13 cellular contexts compared by ENCODE assay signal in genomic region chr2:241724259-241724974, GRCh38. TPM values are rescaled to one million over a fixed set of nuclear protein-coding genes. Genes with fewer than 3 reads are reported as not detected.
DNase-seq lines count a peak whose midpoint lies in the region; ATAC-seq and TF ChIP-seq lines count a peak whose summit lies in the region.
"Had no signal": no experiment of that assay in that cellular context is flagged by ENCODE, and none has a peak within 500 bp of the region (broad histone marks: within the 10 kb centered on the region; RNA-seq: fewer than 3 reads in every experiment).

No MANE protein-coding gene starts in this region.

- H3K9me3 Mint-ChIP-seq in activated CD4-positive, alpha-beta T cell treated with anti-CD3 and anti-CD28 coated beads, Interleukin-2, amount 10 ng/mL, durations not matched to agents 7 days and 5 days, result peaks cover 11% of the 10 kb centered on the region
- no peaks in the 10 kb centered on the region for H3K9me3 Mint-ChIP-seq in activated T-helper 17 cell treated with anti-CD3 and anti-CD28 coated beads, Interleukin-2, amount 50 U/mL, for 72 hours

- H3K27ac ChIP-seq in HEK293 (ENCODE audit: extremely low read depth, low read depth, low read length) (no peak overlapping the region), lower lobe of right lung (no peak overlapping the region)

- no peaks in the 10 kb centered on the region for H3K4me1 Mint-ChIP-seq in activated CD4-positive, alpha-beta T cell treated with anti-CD3 and anti-CD28 coated beads, Interleukin-2, amount 10 ng/mL, durations not matched to agents 7 days and 5 days
- H3K4me1 Mint-ChIP-seq in activated T-helper 17 cell treated with anti-CD3 and anti-CD28 coated beads, Interleukin-2, amount 50 U/mL, for 72 hours, result no peaks in the 10 kb centered on the region

- CTCF ChIA-PET in activated CD4-positive, alpha-beta T cell treated with anti-CD3 and anti-CD28 coated beads, Interleukin-2, amount 10 ng/mL, durations not matched to agents 7 days and 5 days (lab: Charles Lee), result no interaction called here
- CTCF ChIA-PET in HEK293 (lab: Yijun Ruan, JAX), result interaction anchor here (0.6 to 1.2 kb wide), 5 partner anchors 9 to 154 kb away, joined by 3 to 7 read pairs (median 3); no protein-coding TSS in a partner anchor

- H3K27me3 ChIP-seq in lower lobe of right lung (ENCODE audit: low read depth), result no peaks in the 10 kb centered on the region

- POLR2A ChIA-PET in activated CD4-positive, alpha-beta T cell treated with anti-CD3 and anti-CD28 coated beads, Interleukin-2, amount 10 ng/mL, durations not matched to agents 7 days and 5 days (lab: Charles Lee), result no interaction called here
- POLR2A ChIA-PET in HEK293 (lab: Yijun Ruan, JAX), result no interaction called here

- DNase-seq in activated CD4-positive, alpha-beta T cell treated with anti-CD3 and anti-CD28 coated beads for 48 hours, result peak; percentile 37
- no peak for DNase-seq in activated CD4-positive, alpha-beta T cell treated with anti-CD3 and anti-CD28 coated beads, Interleukin-2, amount 10 ng/mL, durations not matched to agents 7 days and 5 days
- DNase-seq in lower lobe of right lung (no peak), NCI-H510A treated with DMSO at 0.1 percent for 48 hours (lab: John Stamatoyannopoulos, UW) (no peak)
- DNase-seq: midbrain, NCI-H187 had no signal

- no peaks in the 10 kb centered on the region for H3K4me1 ChIP-seq in HEK293 (ENCODE audit: control insufficient read depth, insufficient read depth, low read length)
- H3K4me1 ChIP-seq in lower lobe of right lung, result no peaks in the 10 kb centered on the region

- peaks cover 43% of the 10 kb centered on the region for H3K36me3 Mint-ChIP-seq in activated CD4-positive, alpha-beta T cell treated with anti-CD3 and anti-CD28 coated beads, Interleukin-2, amount 10 ng/mL, durations not matched to agents 7 days and 5 days (ENCODE audit: low read depth)
- peaks cover 43% of the 10 kb centered on the region for H3K36me3 Mint-ChIP-seq in activated T-helper 17 cell treated with anti-CD3 and anti-CD28 coated beads, Interleukin-2, amount 50 U/mL, for 72 hours (ENCODE audit: low read depth)

- no peaks in the 10 kb centered on the region for H3K27me3 Mint-ChIP-seq in activated CD4-positive, alpha-beta T cell treated with anti-CD3 and anti-CD28 coated beads, Interleukin-2, amount 10 ng/mL, durations not matched to agents 7 days and 5 days
- no peaks in the 10 kb centered on the region for H3K27me3 Mint-ChIP-seq in activated T-helper 17 cell treated with anti-CD3 and anti-CD28 coated beads, Interleukin-2, amount 50 U/mL, for 72 hours

- no peak overlapping the region for H3K27ac Mint-ChIP-seq in activated CD4-positive, alpha-beta T cell treated with anti-CD3 and anti-CD28 coated beads, Interleukin-2, amount 10 ng/mL, durations not matched to agents 7 days and 5 days
- H3K27ac Mint-ChIP-seq in activated T-helper 17 cell treated with anti-CD3 and anti-CD28 coated beads, Interleukin-2, amount 50 U/mL, for 72 hours, result no peak overlapping the region

- intact Hi-C loops in lower lobe of right lung (cut with DNase I), result no loop called here

- H3K4me3 ChIP-seq in HEK293 (ENCODE audit: low read depth, low read length) (no peak overlapping the region), lower lobe of right lung (no peak overlapping the region)

- peaks cover 0 to 71% of the 10 kb centered on the region in 2 experiments; a peak in 1 of 3 replicates for H3K36me3 ChIP-seq in HEK293 (ENCODE audit: control insufficient read depth in 2 of 2, insufficient read depth in 1 of 2, low read length in 2 of 2)
- peaks cover 53% of the 10 kb centered on the region for H3K36me3 ChIP-seq in lower lobe of right lung

- H3K4me3 Mint-ChIP-seq in activated CD4-positive, alpha-beta T cell treated with anti-CD3 and anti-CD28 coated beads, Interleukin-2, amount 10 ng/mL, durations not matched to agents 7 days and 5 days, result no peak overlapping the region
- no peak overlapping the region for H3K4me3 Mint-ChIP-seq in activated T-helper 17 cell treated with anti-CD3 and anti-CD28 coated beads, Interleukin-2, amount 50 U/mL, for 72 hours

- H3K9me3 ChIP-seq in HEK293 (ENCODE audit: control insufficient read depth, insufficient read depth, low read depth, low read length) (no peaks in the 10 kb centered on the region), lower lobe of right lung (no peaks in the 10 kb centered on the region)

- peak; percentile 24 for ATAC-seq in activated T-helper 17 cell treated with anti-CD3 and anti-CD28 coated beads, Interleukin-2, amount 50 U/mL, for 72 hours (replicated peaks)
- ATAC-seq in lower lobe of right lung, result no peak
- ATAC-seq in GM18907 (IDR thresholded peaks at IDR 0.05; ENCODE audit: unreplicated experiment), result no peak
- ATAC-seq in GM21528 (IDR thresholded peaks at IDR 0.05; ENCODE audit: low FRiP score, unreplicated experiment), result no peak

- TF ChIP-seq CTCF in HEK293 (tag by site-specific recombination; IDR thresholded peaks at IDR 0.05) (0 out of 2 replicates have a peak, but pooled peaks have one; percentile 31), lower lobe of right lung (IDR thresholded peaks at IDR 0.05) (peak; percentile 18)

TF ChIP-seq in HEK293, 187 proteins besides CTCF, POLR2A, EP300 and RAD21:
- no peak for TF ChIP-seq ZNF23 (tag by site-specific recombination; IDR thresholded peaks at IDR 0.05; ENCODE audit: borderline replicate concordance)
- peak; percentile 46 for TF ChIP-seq SCRT2 (tag by site-specific recombination; IDR thresholded peaks at IDR 0.05)
- no peak for TF ChIP-seq KLF9 (tag by site-specific recombination; IDR thresholded peaks at IDR 0.05; ENCODE audit: low read depth)
- TF ChIP-seq ZFP69B (tag by site-specific recombination; IDR thresholded peaks at IDR 0.05), result peak; percentile 22; the same call in 1 of the 2 replicates
- no peak for TF ChIP-seq ZNF19 (tag by site-specific recombination; IDR thresholded peaks at IDR 0.05; ENCODE audit: low read depth)
TF ChIP-seq in HEK293: peak in this region for 2.

RNA-seq across cellular contexts. Expression of gene D2HGDH, which starts 10.0 kb away (rescaled TPM):
- total RNA-seq in activated CD4-positive, alpha-beta T cell treated with anti-CD3 and anti-CD28 coated beads, Interleukin-2, amount 10 ng/mL, durations not matched to agents 7 days and 5 days, result 10 to 100 TPM; 18.5 to 29.2 TPM
- total RNA-seq in activated T-helper 17 cell treated with anti-CD3 and anti-CD28 coated beads, Interleukin-2, amount 50 U/mL, for 72 hours, result 10 to 100 TPM; 16.0 to 32.7 TPM
- 29.4 TPM for total RNA-seq in lower lobe of right lung

RNA-seq across cellular contexts. Expression of gene ING5, which starts 22.6 kb away (rescaled TPM):
- 10 to 100 TPM; 39.9 to 45.4 TPM for total RNA-seq in activated CD4-positive, alpha-beta T cell treated with anti-CD3 and anti-CD28 coated beads, Interleukin-2, amount 10 ng/mL, durations not matched to agents 7 days and 5 days
- 10 to 100 TPM; 43.5 to 52.3 TPM for total RNA-seq in activated T-helper 17 cell treated with anti-CD3 and anti-CD28 coated beads, Interleukin-2, amount 50 U/mL, for 72 hours
- 36.5 TPM for total RNA-seq in lower lobe of right lung

RNA-seq across cellular contexts. Expression of gene DTYMK, which starts 37.8 kb away (rescaled TPM):
- total RNA-seq in activated CD4-positive, alpha-beta T cell treated with anti-CD3 and anti-CD28 coated beads, Interleukin-2, amount 10 ng/mL, durations not matched to agents 7 days and 5 days, result 10 to 100 TPM; 79.7 to 87.0 TPM
- 100 to 1,000 TPM in 1 of 2 donors, 10 to 100 TPM in 1; 55.5 to 107 TPM for total RNA-seq in activated T-helper 17 cell treated with anti-CD3 and anti-CD28 coated beads, Interleukin-2, amount 50 U/mL, for 72 hours
- total RNA-seq in lower lobe of right lung, result 17.3 TPM

RNA-seq across cellular contexts. Expression of gene GAL3ST2, which starts 52.2 kb away (rescaled TPM):
- not detected for total RNA-seq in activated CD4-positive, alpha-beta T cell treated with anti-CD3 and anti-CD28 coated beads, Interleukin-2, amount 10 ng/mL, durations not matched to agents 7 days and 5 days
- total RNA-seq in activated T-helper 17 cell treated with anti-CD3 and anti-CD28 coated beads, Interleukin-2, amount 50 U/mL, for 72 hours, result 1 to 10 TPM in 1 of 2 donors, under 1 TPM in 1; 0.35 to 4.1 TPM
- total RNA-seq in lower lobe of right lung, result not detected
- total RNA-seq: glomerular endothelial cell, RPMI7951, skeletal muscle tissue had no signal
